In the genomic region with DNA sequence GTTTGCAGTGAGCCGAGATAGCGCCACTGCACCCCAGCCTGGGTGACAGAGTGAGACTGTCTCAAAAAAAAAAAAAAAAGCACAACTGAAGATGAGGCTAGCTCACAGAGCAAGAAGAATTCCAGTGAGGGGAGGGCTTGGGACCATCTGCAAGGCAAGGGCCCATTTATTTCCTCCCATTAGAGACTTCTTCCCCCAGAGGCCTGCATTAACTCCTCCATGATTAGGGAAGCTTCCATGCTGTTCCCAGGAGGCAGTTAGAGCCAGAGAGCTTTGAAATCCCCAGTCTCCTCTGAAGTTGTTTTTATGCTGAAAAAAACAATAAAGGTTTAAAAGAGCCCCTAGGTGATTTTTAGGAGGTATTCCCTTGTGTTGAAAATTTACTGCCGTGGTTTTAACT, we compare ENCODE assay signal across 31 cellular contexts. TPM values are rescaled to one million over a fixed set of nuclear protein-coding genes. Genes with fewer than 3 reads are reported as not detected.
"Had no signal": no experiment of that assay in that cellular context is flagged by ENCODE, and none has a peak within 500 bp of the region (broad histone marks: within the 10 kb centered on the region; RNA-seq: fewer than 3 reads in every experiment).

No MANE protein-coding gene starts in this region.

- H3K4me3 ChIP-seq: ascending aorta, cardiac muscle cell had no signal

- H3K9me3 Mint-ChIP-seq: activated B cell treated with CpG ODN at 0.5 μM for 24 hours; activated CD4-positive, alpha-beta memory T cell treated with anti-CD3 and anti-CD28 coated beads for 36 hours; activated naive CD4-positive, alpha-beta T cell treated with anti-CD3 and anti-CD28 coated beads, Interleukin-2, amount 10 ng/mL, durations not matched to agents 7 days and 5 days; activated naive CD8-positive, alpha-beta T cell treated with anti-CD3 and anti-CD28 coated beads, Interleukin-2, amount 50 U/mL, for 24 hours; activated T-cell treated with anti-CD3 and anti-CD28 coated beads, Interleukin-2, amount 50 U/mL, for 4 hours; activated T-helper 1 cell treated with anti-CD3 and anti-CD28 coated beads, Interleukin-12 subunit alpha, Interleukin-12 subunit beta, Interleukin-2, Interleukin-4 antibody, amounts not matched to agents 30 ng/mL and 10 ng/mL and 1 ng/mL, durations not matched to agents 14 hours and 24 hours and 36 hours; central memory CD8-positive, alpha-beta T cell; T-helper 2 cell treated with Interferon-gamma antibody and Interleukin-4, amounts not matched to agents 5 μg/mL and 100 μg/mL, for 36 hours had no signal

- H3K27me3 ChIP-seq: ascending aorta, cardiac muscle cell had no signal

- H3K4me1 Mint-ChIP-seq: activated B cell treated with CpG ODN at 0.5 μM for 24 hours; activated naive CD4-positive, alpha-beta T cell treated with anti-CD3 and anti-CD28 coated beads, Interleukin-2, amount 10 ng/mL, durations not matched to agents 7 days and 5 days; activated naive CD8-positive, alpha-beta T cell treated with anti-CD3 and anti-CD28 coated beads, Interleukin-2, amount 50 U/mL, for 24 hours; central memory CD8-positive, alpha-beta T cell had no signal

- H3K4me3 Mint-ChIP-seq: activated B cell treated with CpG ODN at 0.5 μM for 24 hours; activated CD4-positive, alpha-beta memory T cell treated with anti-CD3 and anti-CD28 coated beads for 36 hours; activated naive CD4-positive, alpha-beta T cell treated with anti-CD3 and anti-CD28 coated beads, Interleukin-2, amount 10 ng/mL, durations not matched to agents 7 days and 5 days; activated naive CD8-positive, alpha-beta T cell; activated naive CD8-positive, alpha-beta T cell treated with anti-CD3 and anti-CD28 coated beads, Interleukin-2, amount 50 U/mL, for 24 hours; activated T-cell treated with anti-CD3 and anti-CD28 coated beads, Interleukin-2, amount 50 U/mL, for 4 hours; activated T-helper 1 cell treated with anti-CD3 and anti-CD28 coated beads, Interleukin-12 subunit alpha, Interleukin-12 subunit beta, Interleukin-2, Interleukin-4 antibody, amounts not matched to agents 30 ng/mL and 10 ng/mL and 1 ng/mL, durations not matched to agents 14 hours and 24 hours and 36 hours; central memory CD8-positive, alpha-beta T cell; T-helper 2 cell treated with Interferon-gamma antibody and Interleukin-4, amounts not matched to agents 5 μg/mL and 100 μg/mL, for 36 hours had no signal

- ATAC-seq: activated naive CD8-positive, alpha-beta T cell treated with anti-CD3 and anti-CD28 coated beads, Interleukin-2, amount 50 U/mL, for 24 hours; activated T-cell treated with anti-CD3 and anti-CD28 coated beads, Interleukin-2, amount 50 U/mL, for 4 hours had no signal

- H3K27ac ChIP-seq: ascending aorta, cardiac muscle cell, KMS-11 had no signal

- H3K36me3 ChIP-seq: ascending aorta, cardiac muscle cell had no signal

- H3K27ac Mint-ChIP-seq: activated B cell treated with CpG ODN at 0.5 μM for 24 hours; activated CD4-positive, alpha-beta memory T cell treated with anti-CD3 and anti-CD28 coated beads for 36 hours; activated naive CD4-positive, alpha-beta T cell treated with anti-CD3 and anti-CD28 coated beads, Interleukin-2, amount 10 ng/mL, durations not matched to agents 7 days and 5 days; activated naive CD8-positive, alpha-beta T cell; activated naive CD8-positive, alpha-beta T cell treated with anti-CD3 and anti-CD28 coated beads, Interleukin-2, amount 50 U/mL, for 24 hours; activated T-helper 1 cell treated with anti-CD3 and anti-CD28 coated beads, Interleukin-12 subunit alpha, Interleukin-12 subunit beta, Interleukin-2, Interleukin-4 antibody, amounts not matched to agents 30 ng/mL and 10 ng/mL and 1 ng/mL, durations not matched to agents 14 hours and 24 hours and 36 hours; T-helper 2 cell treated with Interferon-gamma antibody and Interleukin-4, amounts not matched to agents 5 μg/mL and 100 μg/mL, for 36 hours had no signal

- H3K27me3 Mint-ChIP-seq: activated B cell treated with CpG ODN at 0.5 μM for 24 hours; activated CD4-positive, alpha-beta memory T cell treated with anti-CD3 and anti-CD28 coated beads for 36 hours; activated naive CD4-positive, alpha-beta T cell treated with anti-CD3 and anti-CD28 coated beads, Interleukin-2, amount 10 ng/mL, durations not matched to agents 7 days and 5 days; activated naive CD8-positive, alpha-beta T cell; activated naive CD8-positive, alpha-beta T cell treated with anti-CD3 and anti-CD28 coated beads, Interleukin-2, amount 50 U/mL, for 24 hours; central memory CD8-positive, alpha-beta T cell had no signal

- H3K9me3 ChIP-seq: ascending aorta had no signal

- H3K9ac ChIP-seq: KMS-11 had no signal

- H3K4me2 ChIP-seq: KMS-11 had no signal

- DNase-seq: activated B cell treated with CpG ODN at 0.5 μM for 24 hours; activated CD4-positive, alpha-beta memory T cell treated with anti-CD3 and anti-CD28 coated beads for 36 hours; activated CD4-positive, alpha-beta T cell treated with anti-CD3 and anti-CD28 coated beads for 4 hours; activated CD4-positive, alpha-beta T cell treated with anti-CD3 and anti-CD28 coated beads, Interleukin-2, amount 50 U/mL, for 1 hour; activated CD4-positive, CD25-positive, alpha-beta regulatory T cell treated with anti-CD3 and anti-CD28 coated beads, Interleukin-2, amount 50 U/mL, for 72 hours; activated CD8-positive, alpha-beta memory T cell treated with anti-CD3 and anti-CD28 coated beads, Interleukin-2, amount 50 U/mL, for 4 hours; activated naive CD4-positive, alpha-beta T cell treated with anti-CD3 and anti-CD28 coated beads, Interleukin-2, amount 10 ng/mL, durations not matched to agents 7 days and 5 days; activated naive CD8-positive, alpha-beta T cell treated with anti-CD3 and anti-CD28 coated beads, Interleukin-2, amount 50 U/mL, for 24 hours; activated T-cell treated with anti-CD3 and anti-CD28 coated beads for 4 hours; activated T-cell treated with anti-CD3 and anti-CD28 coated beads, Interleukin-2, amount 50 U/mL, for 4 hours; amniotic stem cell; MM.1S; NCI-H1092 treated with DMSO at 0.1 percent for 48 hours; NCI-H1417; NCI-H146; NCI-H187 treated with DMSO at 0.1 percent for 48 hours; NCI-H2081; NCI-H345; NCI-H524 treated with DMSO at 0.1 percent for 48 hours; NCI-H748 treated with DMSO at 0.1 percent for 48 hours; NK-92 treated with Interleukin-12 subunit alpha and Interleukin-12 subunit beta, amount 100 ng/mL, for 24 hours; Right ventricle myocardium superior had no signal

RNA-seq across cellular contexts. Expression of gene ADCY5, which starts 54.3 kb away (rescaled TPM):
- total RNA-seq: activated B cell treated with CpG ODN at 0.5 μM for 24 hours; activated CD4-positive, alpha-beta memory T cell treated with anti-CD3 and anti-CD28 coated beads for 36 hours; activated T-helper 1 cell treated with anti-CD3 and anti-CD28 coated beads, Interleukin-12 subunit alpha, Interleukin-12 subunit beta, Interleukin-2, Interleukin-4 antibody, amounts not matched to agents 30 ng/mL and 10 ng/mL and 1 ng/mL, durations not matched to agents 14 hours and 24 hours and 36 hours; NCI-H460; T-helper 1 cell treated with Interleukin-12 subunit alpha and Interleukin-12 subunit beta and Interleukin-4 antibody, amounts not matched to agents 30 ng/mL and 1 ng/mL, for 36 hours had no signal
